Comparison of ENCODE assay signal across 8 cellular contexts in genomic region chr5:179623001-179623905, GRCh38.
DNase-seq lines count a peak whose midpoint lies in the region; FAIRE-seq and TF ChIP-seq lines count a peak whose summit lies in the region.

Gene HNRNPH1 (minus strand): TSS chr5:179623671. CDS start chr5:179623133, 538 bp downstream.

- peak within 1 kb of the TSS; percentile 30; the same call in 1 of the 2 replicates for H2AFZ ChIP-seq in Loucy (ENCODE audit: low read length)

- H3K79me2 ChIP-seq in Loucy (ENCODE audit: insufficient read depth, low read length) = peaks cover 64% of the 10 kb centered on the region

- H3K9me3 ChIP-seq in Loucy (ENCODE audit: insufficient read depth, low read depth, low read length) = no peaks in the 10 kb centered on the region

- peak within 1 kb of the TSS; percentile 99 to 100 (median 100) for H3K27ac Mint-ChIP-seq in nephron
- H3K27ac Mint-ChIP-seq in stimulated activated naive CD8-positive, alpha-beta T cell treated with anti-CD3 and anti-CD28 coated beads, Interleukin-15, Interleukin-2, amounts not matched to agents 100 ng/mL and 50 ng/mL, for 24 hours = peak within 1 kb of the TSS; percentile 99

- H3K36me3 ChIP-seq in Loucy (ENCODE audit: insufficient read depth, low read length) = peaks cover 45% of the 10 kb centered on the region

- H3K27me3 Mint-ChIP-seq in nephron (ENCODE audit: low read depth) = no peaks in the 10 kb centered on the region
- no peaks in the 10 kb centered on the region for H3K27me3 Mint-ChIP-seq in stimulated activated naive CD8-positive, alpha-beta T cell treated with anti-CD3 and anti-CD28 coated beads, Interleukin-15, Interleukin-2, amounts not matched to agents 100 ng/mL and 50 ng/mL, for 24 hours

- peaks cover 42% of the 10 kb centered on the region for H3K4me1 Mint-ChIP-seq in nephron
- peaks cover 55% of the 10 kb centered on the region for H3K4me1 Mint-ChIP-seq in stimulated activated naive CD8-positive, alpha-beta T cell treated with anti-CD3 and anti-CD28 coated beads, Interleukin-15, Interleukin-2, amounts not matched to agents 100 ng/mL and 50 ng/mL, for 24 hours (ENCODE audit: low read depth)

- no peaks in the 10 kb centered on the region for H3K9me3 Mint-ChIP-seq in nephron
- no peaks in the 10 kb centered on the region for H3K9me3 Mint-ChIP-seq in stimulated activated naive CD8-positive, alpha-beta T cell treated with anti-CD3 and anti-CD28 coated beads, Interleukin-15, Interleukin-2, amounts not matched to agents 100 ng/mL and 50 ng/mL, for 24 hours

- H3K4me1 ChIP-seq in Loucy (ENCODE audit: insufficient read depth, low read length, poor library complexity, severe bottlenecking) = peaks cover 14% of the 10 kb centered on the region

- FAIRE-seq in H54 (lab: Jason Lieb, UNC) = peak; percentile 27

- peaks cover 45% of the 10 kb centered on the region for H3K36me3 Mint-ChIP-seq in nephron (ENCODE audit: low read depth)
- H3K36me3 Mint-ChIP-seq in stimulated activated naive CD8-positive, alpha-beta T cell treated with anti-CD3 and anti-CD28 coated beads, Interleukin-15, Interleukin-2, amounts not matched to agents 100 ng/mL and 50 ng/mL, for 24 hours (ENCODE audit: low read depth) = peaks cover 53% of the 10 kb centered on the region

- peak; percentile 99 for DNase-seq in EL
- DNase-seq in H54 (ENCODE audit: insufficient read length, low spot score) = peak; percentile 100
- peak; percentile 97 for DNase-seq in activated T-helper 9 cell treated with anti-CD3 and anti-CD28 coated beads, Interleukin-2, amount 50 U/mL, for 16 hours (ENCODE audit: low read depth)
- peak; percentile 99 for DNase-seq in fibroblast of pulmonary artery (ENCODE audit: low read depth)

- no peaks in the 10 kb centered on the region for H3F3A ChIP-seq in Loucy (ENCODE audit: low read depth)

- peak within 1 kb of the TSS; percentile 100 for H3K9ac ChIP-seq in Loucy (ENCODE audit: low read depth, low read length, poor library complexity, severe bottlenecking)

- H3K4me3 ChIP-seq in Loucy (ENCODE audit: low read length, poor library complexity, severe bottlenecking) (peak within 1 kb of the TSS; percentile 93), fibroblast of pulmonary artery (replicated peaks; ENCODE audit: low read depth, low read length) (peak within 1 kb of the TSS; percentile 100)

- peak within 1 kb of the TSS; percentile 99 to 100 (median 99) for H3K4me3 Mint-ChIP-seq in nephron
- peak within 1 kb of the TSS; percentile 98 for H3K4me3 Mint-ChIP-seq in stimulated activated naive CD8-positive, alpha-beta T cell treated with anti-CD3 and anti-CD28 coated beads, Interleukin-15, Interleukin-2, amounts not matched to agents 100 ng/mL and 50 ng/mL, for 24 hours

- peaks cover 50% of the 10 kb centered on the region for H4K20me1 ChIP-seq in Loucy (ENCODE audit: insufficient read depth, low read length, poor library complexity, severe bottlenecking)

- TF ChIP-seq POLR2A in H54 (IDR thresholded peaks at IDR 0.05; ENCODE audit: low read depth, low read length) = peak; percentile 100
- peak; percentile 100 for TF ChIP-seq POLR2A in Raji (IDR thresholded peaks at IDR 0.05; ENCODE audit: insufficient read depth, low read depth, low read length)

- H3K4me2 ChIP-seq in Loucy (ENCODE audit: low read depth, low read length, poor library complexity, severe bottlenecking) = peak within 1 kb of the TSS; percentile 99

- H3K9me2 ChIP-seq in Loucy (replicated peaks; ENCODE audit: low read depth, low read length) = no peaks in the 10 kb centered on the region

- TF ChIP-seq CTCF in Loucy (conservative IDR thresholded peaks at IDR 0.05; ENCODE audit: low read length) (no peak), fibroblast of pulmonary artery (IDR thresholded peaks at IDR 0.05; ENCODE audit: low read length, missing control alignments) (no peak), nephron (IDR thresholded peaks at IDR 0.05; ENCODE audit: unreplicated experiment in 3 of 3) (no peak)

- peaks cover 5% of the 10 kb centered on the region for H3K27me3 ChIP-seq in Loucy (ENCODE audit: insufficient read depth, low read length, poor library complexity, severe bottlenecking)

Comparison
In these comparisons a context has a peak if more than half of its experiments do, and no peak if none do; other contexts are left out.
1. Peak in every context shown above with its lines: DNase-seq and H3K4me3 ChIP-seq.